ENCODE assay signal across 16 cellular contexts in genomic region chr2:162000466-162000865, GRCh38.
"Had no signal": no experiment of that assay in that cellular context is flagged by ENCODE, and none has a peak within 500 bp of the region (broad histone marks: within the 10 kb centered on the region; RNA-seq: fewer than 3 reads in every experiment).

No MANE protein-coding gene starts in this region.

- H3K9me3 ChIP-seq: esophagus muscularis mucosa, left ventricle myocardium inferior, sigmoid colon, SJSA1 had no signal

- ATAC-seq: activated T-cell treated with anti-CD3 and anti-CD28 coated beads, Interleukin-2, amount 50 U/mL, for 72 hours had no signal

- H3K27ac Mint-ChIP-seq: activated B cell treated with CpG ODN at 0.5 μM for 24 hours; activated T-cell treated with anti-CD3 and anti-CD28 coated beads, Interleukin-2, amount 50 U/mL, for 72 hours had no signal

- H3K27ac ChIP-seq: esophagus muscularis mucosa, hepatocyte, left ventricle myocardium inferior, sigmoid colon, SJSA1 had no signal

- H3K4me3 Mint-ChIP-seq: activated B cell treated with CpG ODN at 0.5 μM for 24 hours; activated T-cell treated with anti-CD3 and anti-CD28 coated beads, Interleukin-2, amount 50 U/mL, for 72 hours; neural crest cell had no signal

- H3K4me3 ChIP-seq: esophagus muscularis mucosa, hepatocyte, left ventricle myocardium inferior, sigmoid colon, SJSA1 had no signal

- H3K4me1 Mint-ChIP-seq: activated B cell treated with CpG ODN at 0.5 μM for 24 hours had no signal

- DNase-seq: activated B cell treated with CpG ODN at 0.5 μM for 24 hours; activated naive CD4-positive, alpha-beta T cell; activated T-cell treated with anti-CD3 and anti-CD28 coated beads, Interleukin-2, amount 50 U/mL, for 72 hours; amniotic stem cell; kidney; left ventricle myocardium inferior; mesendoderm; sigmoid colon; stimulated activated CD4-positive, alpha-beta T cell treated with anti-CD3 and anti-CD28 coated beads, Interleukin-2, amount 100 ng/mL, for 24 hours; stimulated activated naive CD4-positive, alpha-beta T cell treated with Interleukin-2 at 50 U/mL for 16 hours; SW 1271; trophoblast cell had no signal

- H3K9me3 Mint-ChIP-seq: activated B cell treated with CpG ODN at 0.5 μM for 24 hours; activated T-cell treated with anti-CD3 and anti-CD28 coated beads, Interleukin-2, amount 50 U/mL, for 72 hours had no signal

- H3K36me3 ChIP-seq: sigmoid colon, SJSA1 had no signal
